In the genomic region with DNA sequence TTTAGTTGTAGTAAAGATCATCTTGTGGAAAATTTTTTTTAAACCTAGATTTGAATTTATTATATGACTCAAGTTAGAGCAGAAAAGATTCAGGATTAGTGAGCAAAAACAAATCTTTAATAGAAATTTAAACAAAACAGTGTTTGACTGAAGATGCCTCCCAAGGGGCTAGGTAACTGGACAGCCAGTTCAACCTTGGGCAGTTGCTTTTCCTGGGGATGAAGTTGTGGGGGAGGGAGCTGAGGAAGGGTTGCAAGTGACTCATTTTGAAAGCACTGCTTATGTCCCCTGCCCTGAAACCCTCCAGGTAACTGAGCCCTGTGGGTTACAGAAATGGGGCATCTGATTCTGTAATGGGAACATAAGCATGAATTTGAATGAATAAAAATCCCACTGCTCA, we compare ENCODE assay signal across 8 cellular contexts. TPM values are rescaled to one million over a fixed set of nuclear protein-coding genes. Genes with fewer than 3 reads are reported as not detected.
A peak's percentile ranks its signal among the peaks of the same experiment; 100 is the strongest.
DNase-seq lines count a peak whose midpoint lies in the region; ATAC-seq and TF ChIP-seq lines count a peak whose summit lies in the region.

No MANE protein-coding gene starts in this region.

- DNase-seq in RPMI8226 (peak; percentile 40), lung microvascular endothelial cell (ENCODE audit: low read depth in 2 of 2) (peak; percentile 17 to 59), nephron progenitor cell (no peak), COLO829 (ENCODE audit: low spot score) (no peak), NCI-H187 treated with DMSO at 0.1 percent for 48 hours (lab: John Stamatoyannopoulos, UW) (no peak), HCEC 1CT (no peak)

- peaks cover 13% of the 10 kb centered on the region for H3K27me3 Mint-ChIP-seq in nephron progenitor cell (ENCODE audit: low read depth, poor library complexity)

- no peaks in the 10 kb centered on the region for H3K4me1 Mint-ChIP-seq in nephron progenitor cell

- peak; percentile 47 for ATAC-seq in GM18873 (IDR thresholded peaks at IDR 0.05; ENCODE audit: low FRiP score, unreplicated experiment)
- peak; percentile 40 for ATAC-seq in HG02623 (IDR thresholded peaks at IDR 0.05; ENCODE audit: unreplicated experiment)

- H3K4me3 Mint-ChIP-seq in nephron progenitor cell = no peak overlapping the region

- TF ChIP-seq CTCF in nephron progenitor cell (IDR thresholded peaks at IDR 0.05) = no peak

- H3K9me3 Mint-ChIP-seq in nephron progenitor cell = no peaks in the 10 kb centered on the region

- H3K36me3 Mint-ChIP-seq in nephron progenitor cell (ENCODE audit: low read depth) = no peaks in the 10 kb centered on the region

- H3K27ac Mint-ChIP-seq in nephron progenitor cell = no peak overlapping the region

RNA-seq across cellular contexts. Expression of gene CFAP54, which starts 13.1 kb away (rescaled TPM):
- 7.8 and 9.7 TPM in 2 replicates for total RNA-seq in lung microvascular endothelial cell

Comparison
In these comparisons a context has a peak if more than half of its experiments do, and no peak if none do; other contexts are left out.
1. DNase-seq: peak in RPMI8226 (single experiment) and lung microvascular endothelial cell (2 of 2); none in nephron progenitor cell (single experiment), COLO829 (single experiment), NCI-H187 treated with DMSO at 0.1 percent for 48 hours (single experiment) and HCEC 1CT (single experiment).